1 cellular context compared by ENCODE assay signal in genomic region chr1:182589520-182589919, GRCh38.
TF ChIP-seq lines count a peak whose summit lies in the region.

No MANE protein-coding gene starts in this region.

TF ChIP-seq in GM23338, 12 proteins besides CTCF, POLR2A, EP300 and RAD21 (continued from another document):
- no peak for TF ChIP-seq ZNF462 (CRISPR knock-in tag; IDR thresholded peaks at IDR 0.05)
- TF ChIP-seq CREB1 (CRISPR knock-in tag; IDR thresholded peaks at IDR 0.05; ENCODE audit: low read depth) = no peak
- TF ChIP-seq ZNF331 (CRISPR knock-in tag; IDR thresholded peaks at IDR 0.05; ENCODE audit: low read depth) = no peak
- no peak for TF ChIP-seq NANOG (IDR thresholded peaks at IDR 0.05; ENCODE audit: borderline replicate concordance)
- TF ChIP-seq STAT1 (IDR thresholded peaks at IDR 0.05; ENCODE audit: unreplicated experiment) = no peak
- TF ChIP-seq JUNB (IDR thresholded peaks at IDR 0.05; ENCODE audit: unreplicated experiment) = no peak
- TF ChIP-seq POLR2AphosphoS5 (IDR thresholded peaks at IDR 0.05; ENCODE audit: low read depth) = no peak
- no peak for TF ChIP-seq REST (IDR thresholded peaks at IDR 0.05; ENCODE audit: unreplicated experiment)
- TF ChIP-seq ETS1 (IDR thresholded peaks at IDR 0.05) = no peak
